Comparison of ENCODE assay signal across 8 cellular contexts in the genomic region with DNA sequence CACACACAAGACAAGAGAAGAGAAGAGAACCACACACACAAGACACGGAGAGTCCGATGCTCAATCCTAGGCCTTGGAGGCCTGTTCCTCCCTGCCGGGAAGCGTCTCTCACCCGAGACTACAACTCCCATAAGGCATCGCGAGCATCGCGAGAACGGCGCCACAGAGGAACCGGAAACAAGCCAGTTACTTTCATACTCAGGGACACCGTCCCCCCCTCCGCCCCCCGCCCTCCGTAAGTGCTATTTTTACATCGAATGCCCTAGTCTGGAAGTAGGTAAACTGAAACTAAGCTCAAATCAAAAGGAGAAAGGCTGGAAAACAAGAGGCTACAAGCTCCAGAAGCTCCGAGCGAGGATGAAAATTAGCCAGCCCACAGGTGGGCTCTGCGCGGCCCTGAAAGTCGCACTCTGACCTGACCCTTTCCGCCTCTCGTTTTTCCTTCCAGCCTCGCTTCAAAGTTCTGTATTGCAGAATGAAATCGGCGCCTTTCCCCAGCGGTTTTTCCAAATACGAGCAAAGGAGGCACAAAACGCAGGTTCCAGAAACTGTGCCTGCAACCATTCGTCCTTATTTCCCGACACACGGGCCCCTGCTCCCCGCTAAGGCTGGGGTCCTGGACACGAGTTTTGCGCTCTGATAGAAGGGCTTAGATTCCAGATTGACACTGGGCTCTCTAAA. TPM values are rescaled to one million over a fixed set of nuclear protein-coding genes. Genes with fewer than 3 reads are reported as not detected.
DNase-seq lines count a peak whose midpoint lies in the region; ATAC-seq, FAIRE-seq and TF ChIP-seq lines count a peak whose summit lies in the region.

No MANE protein-coding gene starts in this region.

- ATAC-seq in GM18873 (IDR thresholded peaks at IDR 0.05; ENCODE audit: low FRiP score, unreplicated experiment) (peak; percentile 90), HG03135 (IDR thresholded peaks at IDR 0.05; ENCODE audit: unreplicated experiment) (peak; percentile 95)

- DNase-seq in AG04449 (ENCODE audit: low read depth, low spot score) (peak; percentile 69), NCI-H2196 (lab: John Stamatoyannopoulos, UW; ENCODE audit: unreplicated experiment) (peak; percentile 80), WERI-Rb-1 (peak; percentile 95), bronchial epithelial cell (ENCODE audit: low read depth) (peak; percentile 80), immature natural killer cell (peak; percentile 83 to 89 (median 87)), smooth muscle cell (lab: John Stamatoyannopoulos, UW; ENCODE audit: unreplicated experiment) (peak; percentile 50)

- peaks cover 0 to 2% (median 0%) of the 10 kb centered on the region in 6 donors for H3K9me3 Mint-ChIP-seq in immature natural killer cell

- CTCF ChIA-PET in AG04449 (lab: Yijun Ruan, JAX): no interaction called here

- peaks cover 0 to 3% (median 0%) of the 10 kb centered on the region in 3 donors for H3K36me3 Mint-ChIP-seq in immature natural killer cell

- no peak for TF ChIP-seq CTCF in AG04449 (IDR thresholded peaks at IDR 0.05; ENCODE audit: insufficient read depth, low read length, missing control alignments)
- no peak for TF ChIP-seq CTCF in WERI-Rb-1 (IDR thresholded peaks at IDR 0.05; ENCODE audit: low read depth, low read length)
- no peak for TF ChIP-seq CTCF in bronchial epithelial cell (IDR thresholded peaks at IDR 0.05; ENCODE audit: insufficient read depth, low read length, severe bottlenecking)
- TF ChIP-seq CTCF in smooth muscle cell (IDR thresholded peaks at IDR 0.05; ENCODE audit: borderline replicate concordance, insufficient read depth, poor library complexity, severe bottlenecking): no peak

- H3K4me3 ChIP-seq in AG04449 (ENCODE audit: low read depth, low read length): peak overlapping the region; percentile 76
- H3K4me3 ChIP-seq in WERI-Rb-1 (ENCODE audit: low read depth, low read length): peak overlapping the region; percentile 87
- H3K4me3 ChIP-seq in bronchial epithelial cell (ENCODE audit: low read depth, low read length): peak overlapping the region; percentile 59
- H3K4me3 ChIP-seq in smooth muscle cell: peak overlapping the region; percentile 62

- no peak for FAIRE-seq in bronchial epithelial cell (lab: Jason Lieb, UNC)

- POLR2A ChIA-PET in AG04449 (lab: Yijun Ruan, JAX): interaction anchor here (1.0 kb wide), 1 partner anchor 11 kb away, joined by 3 read pairs; a partner anchor contains a TSS

- peak overlapping the region; percentile 88 to 97 (median 96) for H3K27ac Mint-ChIP-seq in immature natural killer cell

- WGBS in smooth muscle cell (ENCODE audit: low lambda C conversion rate): 2% methylated on average over 36 of the region's 36 CpGs

- H3K9ac ChIP-seq in smooth muscle cell (ENCODE audit: low read depth): peak overlapping the region; percentile 85

- peaks cover 5% of the 10 kb centered on the region for H3K4me1 ChIP-seq in smooth muscle cell (ENCODE audit: low read depth)

- H3K4me1 Mint-ChIP-seq in immature natural killer cell: peaks cover 10 to 19% of the 10 kb centered on the region in 2 donors

- H3K36me3 ChIP-seq in WERI-Rb-1 (no peaks in the 10 kb centered on the region), bronchial epithelial cell (ENCODE audit: control insufficient read depth, insufficient read depth, low read length) (no peaks in the 10 kb centered on the region), smooth muscle cell (ENCODE audit: low read depth) (no peaks in the 10 kb centered on the region)

- peak overlapping the region; percentile 88 for H2AFZ ChIP-seq in smooth muscle cell (ENCODE audit: low read depth)

- no peaks in the 10 kb centered on the region for H3F3A ChIP-seq in smooth muscle cell (ENCODE audit: low read depth)

- peak overlapping the region; percentile 71 for H3K27ac ChIP-seq in WERI-Rb-1
- peak overlapping the region; percentile 88 for H3K27ac ChIP-seq in smooth muscle cell (ENCODE audit: low read depth)

- no peaks in the 10 kb centered on the region for H3K79me2 ChIP-seq in smooth muscle cell (ENCODE audit: low read depth)

- H3K4me3 Mint-ChIP-seq in immature natural killer cell: peak overlapping the region; percentile 91 to 97 (median 96)

- no peaks in the 10 kb centered on the region for H4K20me1 ChIP-seq in smooth muscle cell (ENCODE audit: low read depth)

- H3K27me3 Mint-ChIP-seq in immature natural killer cell (ENCODE audit: low read depth in 3 of 3): peaks cover 1 to 9% (median 2%) of the 10 kb centered on the region in 3 donors

- H3K27me3 ChIP-seq in WERI-Rb-1 (ENCODE audit: insufficient read depth, low read depth, severe bottlenecking) (no peaks in the 10 kb centered on the region), bronchial epithelial cell (ENCODE audit: control insufficient read depth, insufficient read depth, low read length) (no peaks in the 10 kb centered on the region), smooth muscle cell (ENCODE audit: low read depth) (no peaks in the 10 kb centered on the region)

- H3K9me3 ChIP-seq in WERI-Rb-1 (ENCODE audit: severe bottlenecking) (no peaks in the 10 kb centered on the region), smooth muscle cell (replicated peaks; ENCODE audit: low read depth) (no peaks in the 10 kb centered on the region)

- H3K4me2 ChIP-seq in smooth muscle cell: peak overlapping the region; percentile 92

RNA-seq across cellular contexts. Expression of a gene that starts 11.5 kb away (rescaled TPM):
- total RNA-seq in bronchial epithelial cell (0.26 TPM in 1 of 2 replicates, not detected in the other), smooth muscle cell (2.1 and 3.7 TPM in 2 replicates)
- polyA plus RNA-seq in immature natural killer cell (under 1 TPM in 1 of 3 donors, not detected in 2; 0.44 TPM), smooth muscle cell (0.82 and 1.4 TPM in 2 replicates)

RNA-seq across cellular contexts. Expression of a gene that starts 35.0 kb away (rescaled TPM):
- total RNA-seq in bronchial epithelial cell (9.9 and 10.8 TPM in 2 replicates), smooth muscle cell (14.9 and 22.7 TPM in 2 replicates)
- polyA plus RNA-seq in immature natural killer cell (10 to 100 TPM in 1 of 3 donors, 1 to 10 TPM in 2; 3.4 to 16.2 (median 7.3) TPM), smooth muscle cell (8.0 and 9.1 TPM in 2 replicates)

Comparison
In these comparisons a context has a peak if more than half of its experiments do, and no peak if none do; other contexts are left out.
1. Peak in every context shown above with its lines: DNase-seq, ATAC-seq, H3K4me3 ChIP-seq and H3K27ac ChIP-seq.